In the genomic region with DNA sequence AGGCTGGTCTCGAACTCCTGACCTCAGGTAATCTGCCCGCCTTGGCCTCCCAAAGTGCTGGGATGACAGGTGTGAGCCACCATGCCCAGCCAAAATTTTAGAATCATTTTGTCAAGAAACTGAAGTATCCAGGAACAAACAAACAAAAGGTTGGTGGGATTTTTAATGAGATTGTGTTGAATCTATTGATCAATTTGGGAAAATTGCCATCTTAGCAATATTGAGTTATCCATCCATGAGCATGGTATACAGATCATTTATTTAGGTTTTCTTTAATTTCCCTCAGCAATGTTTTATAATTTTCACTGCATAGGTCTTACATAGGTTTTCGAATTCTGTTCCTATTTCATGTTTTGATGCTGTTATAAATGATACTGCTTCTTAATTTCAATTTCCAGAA, we compare ENCODE assay signal across 10 cellular contexts.
"Had no signal": no experiment of that assay in that cellular context is flagged by ENCODE, and none has a peak within 500 bp of the region (broad histone marks: within the 10 kb centered on the region; RNA-seq: fewer than 3 reads in every experiment).

No MANE protein-coding gene starts in this region.

- H3K4me2 ChIP-seq: KMS-11 had no signal

- H3K4me3 Mint-ChIP-seq: H9, HFFc6 had no signal

- FAIRE-seq: H1 had no signal

- H3K9me3 Mint-ChIP-seq: H9, HFFc6 had no signal

- H3K27ac Mint-ChIP-seq: H9, HFFc6 had no signal

- DNase-seq: GM23248, H9, HCEC 1CT, HFFc6, IMR-90, Kasumi-1, KBM-7 had no signal

- H3K4me1 Mint-ChIP-seq: H9 had no signal

- H2AFZ ChIP-seq: GM23248 had no signal

- H3K27ac ChIP-seq: GM23248, HL-60, KMS-11 had no signal

- H3K9ac ChIP-seq: GM23248, KMS-11 had no signal

- H3K4me3 ChIP-seq: GM23248 had no signal
